In the genomic region with DNA sequence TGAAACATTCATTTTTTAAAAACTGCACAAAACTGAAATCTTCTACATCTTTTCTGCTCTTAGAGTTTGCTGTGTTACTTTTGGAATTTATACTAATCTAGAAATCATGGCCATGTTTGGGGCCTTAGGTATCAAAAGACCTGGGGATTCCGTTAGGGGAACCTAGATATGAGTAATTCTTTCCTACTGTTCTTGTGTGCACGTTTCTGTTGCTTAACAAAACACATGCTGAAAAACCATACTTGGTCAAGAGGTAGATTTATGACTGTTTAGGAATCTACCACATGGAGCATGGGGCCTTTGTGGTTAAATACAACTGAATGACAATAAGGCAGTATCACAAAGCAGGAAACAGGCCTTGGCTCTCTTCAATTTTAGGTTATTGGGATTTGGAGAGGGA, we compare ENCODE assay signal across 9 cellular contexts.
A peak's percentile ranks its signal among the peaks of the same experiment; 100 is the strongest.
DNase-seq lines count a peak whose midpoint lies in the region; ATAC-seq and TF ChIP-seq lines count a peak whose summit lies in the region.
"Had no signal": no experiment of that assay in that cellular context is flagged by ENCODE, and none has a peak within 500 bp of the region (broad histone marks: within the 10 kb centered on the region; RNA-seq: fewer than 3 reads in every experiment).

No MANE protein-coding gene starts in this region.

- H3K9me3 ChIP-seq in esophagus squamous epithelium = no peaks in the 10 kb centered on the region
- H3K9me3 ChIP-seq: ovary had no signal

- intact Hi-C loops in esophagus squamous epithelium (cut with DNase I) = no loop called here

- no peaks in the 10 kb centered on the region for H3K27me3 ChIP-seq in esophagus squamous epithelium
- H3K27me3 ChIP-seq: ovary had no signal

- TF ChIP-seq CTCF in GM20000 (IDR thresholded peaks at IDR 0.05; ENCODE audit: extremely low read depth, missing control alignments) = no peak
- no peak for TF ChIP-seq CTCF in astrocyte of the cerebellum (IDR thresholded peaks at IDR 0.05; ENCODE audit: low read depth, low read length, missing control alignments)
- no peak for TF ChIP-seq CTCF in esophagus squamous epithelium (IDR thresholded peaks at IDR 0.05)

- peak; percentile 76 for ATAC-seq in HG03354 (IDR thresholded peaks at IDR 0.05; ENCODE audit: poor library complexity, severe bottlenecking, unreplicated experiment)
- ATAC-seq in HG03196 (IDR thresholded peaks at IDR 0.05; ENCODE audit: unreplicated experiment) = no peak

- H3K27ac ChIP-seq in esophagus squamous epithelium = no peak overlapping the region
- H3K27ac ChIP-seq: ovary had no signal

- TF ChIP-seq POLR2A in esophagus squamous epithelium (IDR thresholded peaks at IDR 0.05) = no peak

- H3K4me3 ChIP-seq in astrocyte of the cerebellum (ENCODE audit: low read depth, low read length) (no peak overlapping the region), esophagus squamous epithelium (no peak overlapping the region)
- H3K4me3 ChIP-seq: ovary had no signal

- H3K36me3 ChIP-seq in esophagus squamous epithelium = no peaks in the 10 kb centered on the region
- H3K36me3 ChIP-seq: ovary had no signal

- 21 to 33% methylated on average over 2 of the region's 2 CpGs for WGBS in esophagus squamous epithelium, 2 donors

- peak; percentile 16 for DNase-seq in ELR (ENCODE audit: low read depth)
- peak; percentile 21 for DNase-seq in GM20000 (ENCODE audit: low spot score)
- DNase-seq in astrocyte of the cerebellum (ENCODE audit: low read depth) = peak; percentile 87
- no peak for DNase-seq in mucosa of gallbladder (ENCODE audit: low spot score)
- DNase-seq in esophagus squamous epithelium (lab: John Stamatoyannopoulos, UW) = no peak
- no peak for DNase-seq in NCI-H748 treated with DMSO at 0.1 percent for 48 hours (lab: John Stamatoyannopoulos, UW)
- DNase-seq: ovary had no signal

- H3K4me1 ChIP-seq in esophagus squamous epithelium = peaks cover 0 to 5% (median 0%) of the 10 kb centered on the region in 3 donors

- in situ Hi-C loops in astrocyte of the cerebellum (cut with HindIII; ENCODE audit: low sequenced_read_pairs) = no loop called here

Comparison
In these comparisons a context has a peak if more than half of its experiments do, and no peak if none do; other contexts are left out.
1. DNase-seq: peak in ELR (single experiment), GM20000 (single experiment) and astrocyte of the cerebellum (single experiment); none in mucosa of gallbladder (single experiment), esophagus squamous epithelium (single experiment) and NCI-H748 treated with DMSO at 0.1 percent for 48 hours (single experiment).